ENCODE assay signal across 9 cellular contexts in the genomic region with DNA sequence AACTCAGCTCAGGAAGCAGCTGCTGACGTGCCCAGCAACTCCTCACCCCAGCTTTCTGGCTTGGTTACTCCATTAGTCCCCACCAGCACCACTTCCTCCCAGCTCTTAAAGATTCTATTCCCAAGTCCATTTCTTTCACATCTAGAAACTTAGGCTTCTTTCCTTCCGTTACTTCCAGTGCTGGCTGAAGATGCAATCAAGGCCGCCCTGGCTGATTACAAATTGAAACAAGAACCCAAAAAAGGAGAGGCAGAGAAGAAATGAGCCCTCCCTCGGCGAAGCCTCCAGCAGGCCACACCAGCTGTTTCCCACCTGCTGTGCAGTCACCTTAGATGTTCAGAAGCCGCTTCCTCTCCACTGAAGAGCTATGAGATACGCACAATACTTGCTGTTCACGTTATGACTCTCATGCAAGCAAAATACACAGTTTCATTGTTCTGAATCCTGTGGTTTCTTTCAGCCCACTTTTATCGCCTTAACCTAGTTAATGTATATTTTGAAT. TPM values are rescaled to one million over a fixed set of nuclear protein-coding genes. Genes with fewer than 3 reads are reported as not detected.
DNase-seq lines count a peak whose midpoint lies in the region; ATAC-seq and TF ChIP-seq lines count a peak whose summit lies in the region.
"Had no signal": no experiment of that assay in that cellular context is flagged by ENCODE, and none has a peak within 500 bp of the region (broad histone marks: within the 10 kb centered on the region; RNA-seq: fewer than 3 reads in every experiment).

No MANE protein-coding gene starts in this region.

- no peak for TF ChIP-seq CTCF in body of pancreas (IDR thresholded peaks at IDR 0.05)

- H3K4me1 ChIP-seq in SJCRH30 (peaks cover 60% of the 10 kb centered on the region), body of pancreas (peaks cover 29% of the 10 kb centered on the region)

- TF ChIP-seq POLR2A in body of pancreas (IDR thresholded peaks at IDR 0.05), result no peak

- ATAC-seq in GM18858 (IDR thresholded peaks at IDR 0.05; ENCODE audit: unreplicated experiment) (peak; percentile 67), HG02943 (IDR thresholded peaks at IDR 0.05; ENCODE audit: low read depth, unreplicated experiment) (peak; percentile 77), body of pancreas (no peak), sciatic nerve (no peak)

- WGBS in body of pancreas, 2 donors, result 75 to 91% methylated on average over 9 of the region's 9 CpGs

- DNase-seq in SJCRH30 (peak; percentile 84 to 93), body of pancreas (no peak), sciatic nerve (ENCODE audit: low spot score) (no peak), cardiac septum (ENCODE audit: low spot score) (no peak), H7 (no peak)
- peak; percentile 21 for DNase-seq in stimulated activated CD8-positive, alpha-beta memory T cell treated with anti-CD3 and anti-CD28 coated beads, Interleukin-15, amount 100 ng/mL, for 24 hours (ENCODE audit: low read depth)

- intact Hi-C loops in body of pancreas (cut with DNase I) (no loop called here), sciatic nerve (cut with DNase I) (no loop called here), cardiac septum (cut with DNase I) (no loop called here)

- H3K9me3 ChIP-seq in SJCRH30 (replicated peaks), result no peaks in the 10 kb centered on the region
- H3K9me3 ChIP-seq in body of pancreas, result no peaks in the 10 kb centered on the region
- H3K9me3 ChIP-seq: thoracic aorta had no signal

- H3K36me3 ChIP-seq in SJCRH30 (peaks cover 10% of the 10 kb centered on the region), body of pancreas (replicated peaks in 1 of 2; ENCODE audit: insufficient read depth in 1 of 2, low read depth in 2 of 2) (peaks cover 0 to 7% of the 10 kb centered on the region in 2 donors), H7 (replicated peaks; ENCODE audit: control insufficient read depth, insufficient read depth, low read length) (peaks cover 39% of the 10 kb centered on the region)

- no peak overlapping the region for H3K4me3 ChIP-seq in SJCRH30
- no peak overlapping the region for H3K4me3 ChIP-seq in body of pancreas
- H3K4me3 ChIP-seq in H7 (ENCODE audit: insufficient read depth, low read depth, low read length), result no peak overlapping the region
- H3K4me3 ChIP-seq: thoracic aorta had no signal

- peak overlapping the region; percentile 66 for H3K27ac ChIP-seq in SJCRH30
- H3K27ac ChIP-seq in body of pancreas, result peak overlapping the region in 3 of 4 donors; percentile 22 to 38 (median 33)
- H3K27ac ChIP-seq: thoracic aorta had no signal

- H3K27me3 ChIP-seq in SJCRH30, result no peaks in the 10 kb centered on the region
- no peaks in the 10 kb centered on the region for H3K27me3 ChIP-seq in body of pancreas
- H3K27me3 ChIP-seq in H7 (ENCODE audit: control insufficient read depth, insufficient read depth, low read length), result no peaks in the 10 kb centered on the region

RNA-seq across cellular contexts. Expression of gene ISCU, which starts 6.3 kb away (rescaled TPM):
- 65.0 and 70.1 TPM in 2 replicates for total RNA-seq in SJCRH30 (2014; rRNA removed; shearing (Covaris generic))
- 100 to 1,000 TPM in 1 of 2 donors, 10 to 100 TPM in 1; 82.7 to 160 TPM for total RNA-seq in body of pancreas
- total RNA-seq in sciatic nerve, result 132 TPM
- total RNA-seq in cardiac septum, result 432 TPM
- total RNA-seq in H7 (2014; rRNA removed; shearing (Covaris generic)), result 89.3 and 97.3 TPM in 2 replicates

RNA-seq across cellular contexts. Expression of gene SART3, which starts 7.7 kb away (rescaled TPM):
- 101 and 104 TPM in 2 replicates for total RNA-seq in SJCRH30 (2014; rRNA removed; shearing (Covaris generic))
- 10 to 100 TPM; 20.2 to 38.6 TPM for total RNA-seq in body of pancreas
- total RNA-seq in sciatic nerve, result 56.4 TPM
- total RNA-seq in cardiac septum, result 29.2 TPM
- 89.7 and 124 TPM in 2 replicates for total RNA-seq in H7 (2014; rRNA removed; shearing (Covaris generic))

RNA-seq across cellular contexts. Expression of gene TMEM119, which starts 29.2 kb away (rescaled TPM):
- 19.1 TPM in 2 replicates for total RNA-seq in SJCRH30 (2014; rRNA removed; shearing (Covaris generic))
- total RNA-seq in body of pancreas (1 to 10 TPM; 5.9 to 6.5 TPM), sciatic nerve (31.1 TPM), cardiac septum (3.4 TPM)
- 0.24 and 0.85 TPM in 2 replicates for total RNA-seq in H7 (2014; rRNA removed; shearing (Covaris generic))

RNA-seq across cellular contexts. Expression of gene FICD, which starts 53.6 kb away (rescaled TPM):
- total RNA-seq in SJCRH30 (2014; rRNA removed; shearing (Covaris generic)), result 2.4 and 2.9 TPM in 2 replicates
- total RNA-seq in body of pancreas (10 to 100 TPM; 10.9 to 11.9 TPM), sciatic nerve (8.2 TPM), cardiac septum (3.8 TPM)
- 4.4 and 5.7 TPM in 2 replicates for total RNA-seq in H7 (2014; rRNA removed; shearing (Covaris generic))

Comparison
In these comparisons a context has a peak if more than half of its experiments do, and no peak if none do; other contexts are left out.
1. ATAC-seq: peak in GM18858 (single experiment) and HG02943 (single experiment); none in body of pancreas (single experiment) and sciatic nerve (single experiment).
2. DNase-seq: peak in SJCRH30 (2 of 2) and stimulated activated CD8-positive, alpha-beta memory T cell treated with anti-CD3 and anti-CD28 coated beads, Interleukin-15, amount 100 ng/mL, for 24 hours (single experiment); none in body of pancreas (0 of 4), sciatic nerve (single experiment), cardiac septum (single experiment) and H7 (single experiment).